In the genomic region with DNA sequence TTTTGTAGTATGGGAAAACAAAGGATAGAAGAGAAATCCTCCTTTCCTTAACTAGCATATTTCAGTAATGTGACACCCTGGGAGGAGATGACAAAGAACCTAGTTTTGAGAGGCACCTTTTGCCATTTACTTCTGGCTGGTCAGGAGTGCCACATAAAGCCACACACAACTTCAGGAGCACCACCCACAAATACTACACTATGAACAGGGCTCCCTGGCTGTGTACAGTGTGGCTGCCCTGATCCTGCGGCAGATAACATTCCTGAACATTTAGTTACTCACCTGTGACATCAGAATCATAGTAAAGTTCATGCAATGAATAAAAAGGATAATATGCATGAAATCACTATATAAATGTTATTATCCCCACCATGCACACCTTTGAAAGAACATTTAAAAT, we compare ENCODE assay signal across 21 cellular contexts. TPM values are rescaled to one million over a fixed set of nuclear protein-coding genes. Genes with fewer than 3 reads are reported as not detected.
DNase-seq lines count a peak whose midpoint lies in the region; ATAC-seq and TF ChIP-seq lines count a peak whose summit lies in the region.
"Had no signal": no experiment of that assay in that cellular context is flagged by ENCODE, and none has a peak within 500 bp of the region (broad histone marks: within the 10 kb centered on the region; RNA-seq: fewer than 3 reads in every experiment).

No MANE protein-coding gene starts in this region.

- no peak overlapping the region for H3K27ac ChIP-seq in breast epithelium
- H3K27ac ChIP-seq: BLaER1, SJCRH30 had no signal

- H3K4me1 ChIP-seq in breast epithelium = no peaks in the 10 kb centered on the region
- H3K4me1 ChIP-seq: BLaER1, SJCRH30 had no signal

- TF ChIP-seq POLR2A in breast epithelium (IDR thresholded peaks at IDR 0.05) = no peak
- no peak for TF ChIP-seq POLR2A in lower leg skin (IDR thresholded peaks at IDR 0.05)

- H3K4me3 ChIP-seq in breast epithelium (no peak overlapping the region), lower leg skin (ENCODE audit: low read depth, poor library complexity, severe bottlenecking) (no peak overlapping the region)
- H3K4me3 ChIP-seq: BLaER1, SJCRH30 had no signal

- 59 to 65% methylated on average over 1 of the region's 1 CpG for WGBS in lower leg skin, 2 donors

- H3K9me3 ChIP-seq in breast epithelium = no peaks in the 10 kb centered on the region
- H3K9me3 ChIP-seq: BLaER1, SJCRH30 had no signal

- DNase-seq in T47D (ENCODE audit: low read depth in 1 of 2, low spot score in 1 of 2) (peak; percentile 44 to 72), breast epithelium (ENCODE audit: low spot score in 2 of 2) (no peak), SW480 (ENCODE audit: low spot score) (peak; percentile 86), left lobe of liver (ENCODE audit: low spot score) (no peak), ureter (ENCODE audit: low spot score) (peak; percentile 71), 8988T (no peak), lower leg skin (ENCODE audit: low spot score in 2 of 2) (no peak), NCI-H146 (lab: John Stamatoyannopoulos, UW) (no peak)
- DNase-seq: CD4-positive, alpha-beta memory T cell; DMS153; GOT3; IMR-90; MM.1S; NCI-H1092; NCI-H1436 treated with DMSO at 0.1 percent for 48 hours; NCI-H2029 treated with DMSO at 0.1 percent for 48 hours; NCI-H524; NCI-H82; SJCRH30 had no signal

- no peaks in the 10 kb centered on the region for H3K27me3 ChIP-seq in breast epithelium
- H3K27me3 ChIP-seq: BLaER1, SJCRH30 had no signal

- in situ Hi-C loops in T47D (cut with HindIII; ENCODE audit: low pct_unique_long_range_greater_than_20kb, low sequenced_read_pairs) = no loop called here

- no peaks in the 10 kb centered on the region for H3K36me3 ChIP-seq in breast epithelium
- H3K36me3 ChIP-seq: BLaER1, SJCRH30 had no signal

- TF ChIP-seq CTCF in breast epithelium (IDR thresholded peaks at IDR 0.05) = no peak
- TF ChIP-seq CTCF in lower leg skin (IDR thresholded peaks at IDR 0.05) = no peak

- peak; percentile 48 for ATAC-seq in left lobe of liver
- ATAC-seq: HCT116 had no signal

- intact Hi-C loops in breast epithelium (cut with DNase I; ENCODE audit: low total_unique reads) = no loop called here
- intact Hi-C loops in lower leg skin (cut with DNase I; ENCODE audit: low total_unique reads) = no loop called here

RNA-seq across cellular contexts. Expression of gene IRS2, which starts 17.4 kb away (rescaled TPM):
- total RNA-seq in breast epithelium (10 to 100 TPM; 25.8 to 38.2 (median 29.5) TPM), left lobe of liver (13.1 TPM), ureter (6.0 TPM), lower leg skin (100 to 1,000 TPM in 1 of 4 donors, 10 to 100 TPM in 3; 52.6 to 114 (median 56.1) TPM)

Comparison
In these comparisons a context has a peak if more than half of its experiments do, and no peak if none do; other contexts are left out.
1. DNase-seq: peak in T47D (2 of 2), SW480 (single experiment) and ureter (single experiment); none in breast epithelium (0 of 2), left lobe of liver (single experiment), 8988T (single experiment), lower leg skin (0 of 2) and NCI-H146 (single experiment).